ENCODE assay signal across 21 cellular contexts in genomic region chr7:105841866-105842265, GRCh38. TPM values are rescaled to one million over a fixed set of nuclear protein-coding genes. Genes with fewer than 3 reads are reported as not detected.
DNase-seq lines count a peak whose midpoint lies in the region; ATAC-seq, FAIRE-seq and TF ChIP-seq lines count a peak whose summit lies in the region.
"Had no signal": no experiment of that assay in that cellular context is flagged by ENCODE, and none has a peak within 500 bp of the region (broad histone marks: within the 10 kb centered on the region; RNA-seq: fewer than 3 reads in every experiment).

No MANE protein-coding gene starts in this region.

- H3K36me3 ChIP-seq in breast epithelium: no peaks in the 10 kb centered on the region
- no peaks in the 10 kb centered on the region for H3K36me3 ChIP-seq in keratinocyte (ENCODE audit: control insufficient read depth in 2 of 2, extremely low read depth in 1 of 2, insufficient read depth in 2 of 2, low read length in 2 of 2)
- H3K36me3 ChIP-seq: HAP-1 had no signal

- no peak for TF ChIP-seq POLR2A in breast epithelium (IDR thresholded peaks at IDR 0.05)

- H3K27ac Mint-ChIP-seq in MCF 10A (ENCODE audit: low read depth, unreplicated experiment): no peak overlapping the region
- H3K27ac Mint-ChIP-seq: CD4-positive, alpha-beta T cell had no signal

- H3K4me3 Mint-ChIP-seq in MCF 10A (ENCODE audit: unreplicated experiment): no peak overlapping the region
- H3K4me3 Mint-ChIP-seq: CD4-positive, alpha-beta T cell had no signal

- POLR2A ChIA-PET in MCF 10A (lab: Yijun Ruan, JAX): no interaction called here

- H3K9me3 ChIP-seq in breast epithelium (no peaks in the 10 kb centered on the region), keratinocyte (ENCODE audit: control insufficient read depth, low read depth, low read length) (no peaks in the 10 kb centered on the region)
- H3K9me3 ChIP-seq: A549, HAP-1 had no signal

- no peak for ATAC-seq in GM21360 (IDR thresholded peaks at IDR 0.05; ENCODE audit: unreplicated experiment)
- ATAC-seq: A549, HepG2 had no signal

- H3K9ac ChIP-seq in keratinocyte (ENCODE audit: control insufficient read depth, extremely low read depth, insufficient read depth, low read length): no peak overlapping the region
- H3K9ac ChIP-seq: GM23248 had no signal

- H4K20me1 ChIP-seq in keratinocyte (ENCODE audit: control insufficient read depth, extremely low read depth, insufficient read depth, low read length): no peaks in the 10 kb centered on the region

- no peak overlapping the region for H3K4me3 ChIP-seq in breast epithelium
- no peak overlapping the region for H3K4me3 ChIP-seq in epithelial cell of esophagus (ENCODE audit: low read length)
- H3K4me3 ChIP-seq in keratinocyte (ENCODE audit: control insufficient read depth in 2 of 3, extremely low read depth in 1 of 3, insufficient read depth in 2 of 3, low read depth in 1 of 3, low read length in 3 of 3): no peak overlapping the region
- H3K4me3 ChIP-seq: A549, GM23248, HAP-1 had no signal

- TF ChIP-seq CTCF in breast epithelium (IDR thresholded peaks at IDR 0.05): no peak
- no peak for TF ChIP-seq CTCF in MCF 10A (IDR thresholded peaks at IDR 0.05; ENCODE audit: unreplicated experiment)
- no peak for TF ChIP-seq CTCF in epithelial cell of esophagus (IDR thresholded peaks at IDR 0.05; ENCODE audit: insufficient read depth, low read depth, low read length, missing control alignments)
- TF ChIP-seq CTCF in keratinocyte (optimal IDR thresholded peaks at IDR 0.05 in 1 of 3, IDR thresholded peaks at IDR 0.05 in 1 of 3, conservative IDR thresholded peaks at IDR 0.05 in 1 of 3; ENCODE audit: extremely low read depth in 1 of 3, insufficient read depth in 2 of 3, low read length in 3 of 3): no peak

- dilution Hi-C loops in keratinocyte (cut with MboI; ENCODE audit: extremely low pct_ligation_motif_present, low sequenced_read_pairs): no loop called here

- H3K36me3 Mint-ChIP-seq in MCF 10A (ENCODE audit: insufficient read depth, unreplicated experiment): no peaks in the 10 kb centered on the region

- intact Hi-C loops in breast epithelium (cut with DNase I; ENCODE audit: low total_unique reads): no loop called here
- intact Hi-C loops in MCF 10A (cut with micrococcal nuclease): no loop called here

- no peaks in the 10 kb centered on the region for H3K27me3 Mint-ChIP-seq in MCF 10A (ENCODE audit: insufficient read depth, unreplicated experiment)
- H3K27me3 Mint-ChIP-seq: CD4-positive, alpha-beta T cell had no signal

- H3K27me3 ChIP-seq in breast epithelium (no peaks in the 10 kb centered on the region), keratinocyte (ENCODE audit: control insufficient read depth, extremely low read depth, insufficient read depth, low read length) (no peaks in the 10 kb centered on the region)

- DNase-seq in breast epithelium (ENCODE audit: low spot score in 2 of 2) (peak in 1 of 2 donors; percentile 56), MCF 10A (ENCODE audit: unreplicated experiment) (no peak), epithelial cell of esophagus (ENCODE audit: low read depth) (peak; percentile 88), keratinocyte (ENCODE audit: low read depth, low spot score) (peak; percentile 38), NCI-H2171 treated with DMSO at 0.1 percent for 48 hours (lab: John Stamatoyannopoulos, UW) (no peak), iPS-NIHi11 (ENCODE audit: low spot score) (no peak), NOMO-1 treated with dmso at 0.1 percent for 144 hours (lab: John Stamatoyannopoulos, UW; ENCODE audit: unreplicated experiment) (no peak)
- DNase-seq: AML-193; Caco-2; CD4-positive, alpha-beta T cell; GM23248 had no signal

- H2AFZ ChIP-seq in keratinocyte (ENCODE audit: control insufficient read depth, low read length): peak overlapping the region; percentile 25
- H2AFZ ChIP-seq: GM23248 had no signal

- H3K79me2 ChIP-seq in keratinocyte (ENCODE audit: control insufficient read depth, insufficient read depth, low read length): no peaks in the 10 kb centered on the region

- no peaks in the 10 kb centered on the region for H3K9me1 ChIP-seq in keratinocyte (ENCODE audit: control insufficient read depth, extremely low read depth, insufficient read depth, low read length)

- peak; percentile 83 for FAIRE-seq in keratinocyte (lab: Jason Lieb, UNC)
- FAIRE-seq: A549, D721Med, G401.6, GM12891, GM19239, HepG2 had no signal

- no TSS peak for BruUV-seq in MCF 10A (replicated peaks; lab: Mats Ljungman, UMichigan)

- H3K4me2 ChIP-seq in keratinocyte (ENCODE audit: control insufficient read depth, extremely low read depth, insufficient read depth, low read depth, low read length): peak overlapping the region; percentile 68
- H3K4me2 ChIP-seq: A549 had no signal

- H3K4me1 Mint-ChIP-seq in MCF 10A (ENCODE audit: insufficient read depth, unreplicated experiment): no peaks in the 10 kb centered on the region

- CTCF ChIA-PET in MCF 10A (lab: Yijun Ruan, JAX): interaction anchor here (0.6 kb wide), 1 partner anchor 114 kb away, joined by 3 read pairs; no protein-coding TSS in a partner anchor

- H3K27ac ChIP-seq in breast epithelium (peak overlapping the region; percentile 46 to 69), keratinocyte (ENCODE audit: control insufficient read depth, insufficient read depth, low read length) (peak overlapping the region; percentile 59)
- H3K27ac ChIP-seq: 22Rv1, A549, C4-2B, GM23248 had no signal

- H3K9me3 Mint-ChIP-seq in MCF 10A (ENCODE audit: unreplicated experiment): no peaks in the 10 kb centered on the region

- no peaks in the 10 kb centered on the region for H3K4me1 ChIP-seq in breast epithelium
- H3K4me1 ChIP-seq in keratinocyte (ENCODE audit: control insufficient read depth, extremely low read depth, insufficient read depth, low read length): peaks cover 46% of the 10 kb centered on the region
- H3K4me1 ChIP-seq: Caco-2 had no signal

RNA-seq across cellular contexts. Expression of gene ATXN7L1, which starts 34.5 kb away (rescaled TPM):
- total RNA-seq in breast epithelium: 10 to 100 TPM; 10.7 to 18.4 (median 12.5) TPM
- total RNA-seq in MCF 10A (2022): 8.1 and 10.0 TPM in 2 replicates
- 2.3 to 4.8 TPM (median 3.3 TPM) in 3 replicates for polyA plus RNA-seq in keratinocyte
- 4.8 TPM for polyA plus RNA-seq in keratinocyte (2011; ENCODE audit: low read depth)
- 2.9 and 4.4 TPM in 2 replicates for polyA plus RNA-seq in keratinocyte (2011; cell fraction: cytosol; rRNA removed)
- polyA plus RNA-seq in keratinocyte (2011; cell fraction: nucleus; rRNA removed): 4.7 and 5.2 TPM in 2 replicates
- 3.2 and 4.9 TPM in 2 replicates for polyA plus RNA-seq in keratinocyte (2012; ENCODE audit: low replicate concordance)
- polyA minus RNA-seq in keratinocyte: 3.4 to 8.8 TPM (median 4.7 TPM) in 3 replicates
- 2.7 TPM for polyA minus RNA-seq in keratinocyte (2011; cell fraction: cytosol; rRNA and poly(A)+ RNA removed)
- polyA minus RNA-seq in keratinocyte (2011; cell fraction: nucleus; rRNA and poly(A)+ RNA removed): 5.3 and 12.3 TPM in 2 replicates

Comparison
In these comparisons a context has a peak if more than half of its experiments do, and no peak if none do; other contexts are left out.
1. DNase-seq: peak in epithelial cell of esophagus (single experiment) and keratinocyte (single experiment); none in MCF 10A (single experiment), NCI-H2171 treated with DMSO at 0.1 percent for 48 hours (single experiment), iPS-NIHi11 (single experiment) and NOMO-1 treated with dmso at 0.1 percent for 144 hours (single experiment).